ENCODE assay signal across 18 cellular contexts in genomic region chr5:147400076-147400809, GRCh38.
DNase-seq lines count a peak whose midpoint lies in the region; ATAC-seq, FAIRE-seq and TF ChIP-seq lines count a peak whose summit lies in the region.
"Had no signal": no experiment of that assay in that cellular context is flagged by ENCODE, and none has a peak within 500 bp of the region (broad histone marks: within the 10 kb centered on the region; RNA-seq: fewer than 3 reads in every experiment).

No MANE protein-coding gene starts in this region.

- TF ChIP-seq EP300 in H1 (IDR thresholded peaks at IDR 0.05; ENCODE audit: borderline replicate concordance in 1 of 2, low read depth in 2 of 2, low read length in 2 of 2) = no peak

- H3K4me2 ChIP-seq in H1 (ENCODE audit: insufficient read depth in 1 of 2, low read depth in 2 of 2, low read length in 2 of 2) = no peak overlapping the region

- H2BK15ac ChIP-seq in H1 (ENCODE audit: low read length) = no peak overlapping the region

- H3K27ac ChIP-seq in right atrium auricular region = peak overlapping the region; percentile 1 to 22
- peak overlapping the region in 1 of 12 donors; percentile 24 for H3K27ac ChIP-seq in heart left ventricle
- peak overlapping the region; percentile 51; the same call in 1 of the 2 replicates for H3K27ac ChIP-seq in H1 (ENCODE audit: low read depth, low read length)
- H3K27ac ChIP-seq in tibial artery = peak overlapping the region; percentile 41 to 98

- H3K56ac ChIP-seq in H1 (replicated peaks; ENCODE audit: insufficient read length, low read depth, low read length) = no peak overlapping the region

- TF ChIP-seq CTCF in right atrium auricular region (IDR thresholded peaks at IDR 0.05) (no peak), heart left ventricle (IDR thresholded peaks at IDR 0.05) (no peak), H1 (IDR thresholded peaks at IDR 0.05; ENCODE audit: control extremely low read depth in 1 of 3, insufficient read depth in 1 of 3, low read depth in 1 of 3, low read length in 3 of 3) (no peak), mesothelial cell of epicardium (IDR thresholded peaks at IDR 0.05; ENCODE audit: unreplicated experiment) (no peak), tibial artery (IDR thresholded peaks at IDR 0.05) (no peak)

- H3K4ac ChIP-seq in H1 (replicated peaks; ENCODE audit: insufficient read length, low read depth, low read length) = no peak overlapping the region

- 76 to 90% (median 83%) methylated on average over 7 of the region's 7 CpGs for WGBS in heart left ventricle, 4 donors
- WGBS in H1 (ENCODE audit: extremely low coverage in 1 of 2, insufficient coverage in 1 of 2, insufficient read length in 1 of 2, insufficient replicate concordance in 2 of 2, low coverage in 1 of 2, low lambda C conversion rate in 2 of 2, missing lambda C conversion rate in 1 of 2), 2 experiments = 89% methylated on average over 7 of the region's 7 CpGs; no CpG with 5 or more reads in 1 of the 2 experiments

- no peaks in the 10 kb centered on the region for H3K79me2 ChIP-seq in H1 (ENCODE audit: control insufficient read depth in 1 of 2, insufficient read depth in 2 of 2, low read length in 2 of 2)

- TF ChIP-seq RAD21 in H1 (IDR thresholded peaks at IDR 0.05 in 1 of 2, conservative IDR thresholded peaks at IDR 0.05 in 1 of 2; ENCODE audit: low read depth in 2 of 2, low read length in 2 of 2) = no peak

- no peak overlapping the region for H4K91ac ChIP-seq in H1 (replicated peaks; ENCODE audit: insufficient read length, low read length)

- peaks cover 16% of the 10 kb centered on the region for H3K4me1 Mint-ChIP-seq in mesothelial cell of epicardium

- H3K9me3 ChIP-seq in right atrium auricular region = no peaks in the 10 kb centered on the region
- H3K9me3 ChIP-seq in heart left ventricle = no peaks in the 10 kb centered on the region
- no peaks in the 10 kb centered on the region for H3K9me3 ChIP-seq in H1 (ENCODE audit: insufficient read depth in 2 of 2, low read depth in 1 of 2, low read length in 1 of 2)
- H3K9me3 ChIP-seq in tibial artery = no peaks in the 10 kb centered on the region

- H2AK5ac ChIP-seq in H1 (ENCODE audit: low read depth, low read length) = no peak overlapping the region

- no peak for DNase-seq in right atrium auricular region (ENCODE audit: low spot score)
- no peak for DNase-seq in heart left ventricle
- DNase-seq in H1 (ENCODE audit: low read depth in 1 of 2, low spot score in 2 of 2) = no peak
- DNase-seq in mesothelial cell of epicardium (ENCODE audit: low spot score in 2 of 2, unreplicated experiment in 2 of 2) = no peak
- no peak for DNase-seq in tibial artery
- no peak for DNase-seq in NCI-H748 (lab: John Stamatoyannopoulos, UW; ENCODE audit: unreplicated experiment)
- no peak for DNase-seq in sciatic nerve (ENCODE audit: low spot score)
- DNase-seq: 8988T, C1 segment of cervical spinal cord, HCEC 1CT, NCI-H1092 treated with DMSO at 0.1 percent for 48 hours, NCI-H1694, NCI-H2107, NCI-H226, NCI-H526 treated with DMSO at 0.1 percent for 48 hours had no signal

- H3K36me3 ChIP-seq in right atrium auricular region (peaks cover 51% of the 10 kb centered on the region), heart left ventricle (peaks cover 0 to 72% (median 20%) of the 10 kb centered on the region in 9 donors), H1 (ENCODE audit: control insufficient read depth in 2 of 4, insufficient read depth in 4 of 4, low read length in 3 of 4) (peaks cover 65 to 95% (median 84%) of the 10 kb centered on the region in 4 experiments), tibial artery (peaks cover 57 to 64% (median 58%) of the 10 kb centered on the region in 3 donors)

- no peaks in the 10 kb centered on the region for H3K27me3 Mint-ChIP-seq in mesothelial cell of epicardium (ENCODE audit: low read depth)

- peaks cover 58% of the 10 kb centered on the region for H3K36me3 Mint-ChIP-seq in mesothelial cell of epicardium

- H3K23ac ChIP-seq in H1 (ENCODE audit: insufficient read length) = no peak overlapping the region

- H4K8ac ChIP-seq in H1 (ENCODE audit: extremely low read depth, insufficient read depth, low read length) = no peak overlapping the region

- no peak overlapping the region for H3K18ac ChIP-seq in H1 (ENCODE audit: extremely low read depth, low read length)

- FAIRE-seq in H1 (lab: Jason Lieb, UNC) = no peak
- FAIRE-seq: HTR-8/SVneo, K562 had no signal

- no peak overlapping the region for H2BK20ac ChIP-seq in H1 (ENCODE audit: low read length)

- H3K9me3 Mint-ChIP-seq in mesothelial cell of epicardium = peaks cover 6% of the 10 kb centered on the region

- no peak overlapping the region for H2BK12ac ChIP-seq in H1 (ENCODE audit: low read depth, low read length)

- H3K79me1 ChIP-seq in H1 (ENCODE audit: low read depth, low read length) = no peaks in the 10 kb centered on the region

- no peak overlapping the region for H3K4me3 Mint-ChIP-seq in mesothelial cell of epicardium

- no peak for ATAC-seq in heart left ventricle
- ATAC-seq in HG03175 (IDR thresholded peaks at IDR 0.05; ENCODE audit: unreplicated experiment) = no peak
- ATAC-seq in sciatic nerve = no peak
- ATAC-seq: K562 had no signal

- H3K4me3 ChIP-seq in right atrium auricular region (no peak overlapping the region), heart left ventricle (no peak overlapping the region), H1 (ENCODE audit: extremely low read depth in 1 of 4, insufficient read depth in 2 of 4, low read depth in 3 of 4, low read length in 4 of 4) (no peak overlapping the region), tibial artery (no peak overlapping the region)
- H3K4me3 ChIP-seq: K562 had no signal

- no peak overlapping the region for H2AFZ ChIP-seq in H1 (ENCODE audit: low read length)

- no peak overlapping the region for H2BK120ac ChIP-seq in H1 (replicated peaks; ENCODE audit: low read depth, low read length)

- H3K4me1 ChIP-seq in right atrium auricular region = peaks cover 0 to 32% of the 10 kb centered on the region in 2 donors
- peaks cover 4 to 35% (median 19%) of the 10 kb centered on the region in 12 donors for H3K4me1 ChIP-seq in heart left ventricle
- H3K4me1 ChIP-seq in H1 (replicated peaks in 1 of 4; ENCODE audit: control insufficient read depth in 3 of 4, insufficient read depth in 4 of 4, low read length in 3 of 4) = no peaks in the 10 kb centered on the region
- H3K4me1 ChIP-seq in tibial artery = peaks cover 0 to 28% (median 19%) of the 10 kb centered on the region in 4 donors

- peak overlapping the region; percentile 88 for H3K27ac Mint-ChIP-seq in mesothelial cell of epicardium

- no peaks in the 10 kb centered on the region for H3K23me2 ChIP-seq in H1 (ENCODE audit: low read depth, low read length)

- POLR2A ChIA-PET in H1 (lab: Charles Lee; ENCODE audit: partially characterized antibody) = no interaction called here

- intact Hi-C loops in heart left ventricle (cut with DNase I) = no loop called here
- intact Hi-C loops in tibial artery (cut with DNase I; ENCODE audit: low total_unique reads) = loop anchor here (5.0 kb wide), 1 partner anchor 52 kb away; no protein-coding TSS in a partner anchor
- intact Hi-C loops in sciatic nerve (cut with DNase I) = no loop called here

- no peak overlapping the region for H3K9ac ChIP-seq in H1 (replicated peaks in 1 of 4; ENCODE audit: extremely low read depth in 1 of 4, low read depth in 3 of 4, low read length in 3 of 4)

- no peak overlapping the region for H2BK5ac ChIP-seq in H1 (ENCODE audit: low read depth, low read length)

- no peak overlapping the region for H4K5ac ChIP-seq in H1 (ENCODE audit: insufficient read length, low read depth, low read length)

- CTCF ChIA-PET in H1 (lab: Charles Lee; ENCODE audit: partially characterized antibody) = interaction anchor here (0.9 to 1.4 kb wide), 4 partner anchors 8 to 178 kb away, joined by 3 to 8 read pairs (median 5); no protein-coding TSS in a partner anchor

- TF ChIP-seq POLR2A in heart left ventricle (IDR thresholded peaks at IDR 0.05) (no peak), H1 (IDR thresholded peaks at IDR 0.05; ENCODE audit: control extremely low read depth in 1 of 2, low read depth in 2 of 2, low read length in 2 of 2) (no peak)

- H3K14ac ChIP-seq in H1 (ENCODE audit: insufficient read length) = no peak overlapping the region

- peaks cover 5 to 9% of the 10 kb centered on the region in 2 experiments for H4K20me1 ChIP-seq in H1 (replicated peaks in 1 of 2; ENCODE audit: control insufficient read depth in 1 of 2, insufficient read depth in 2 of 2, low read length in 2 of 2)

- H3K27me3 ChIP-seq in right atrium auricular region (no peaks in the 10 kb centered on the region), heart left ventricle (no peaks in the 10 kb centered on the region), H1 (replicated peaks in 1 of 4; ENCODE audit: control insufficient read depth in 3 of 4, extremely low read depth in 1 of 4, insufficient read depth in 3 of 4, low read length in 3 of 4) (no peaks in the 10 kb centered on the region), tibial artery (no peaks in the 10 kb centered on the region)

TF ChIP-seq in H1, 55 proteins besides CTCF, POLR2A, EP300 and RAD21 (continues in another document):
- peak; percentile 62; the same call in 1 of the 2 replicates for TF ChIP-seq POLR2AphosphoS5 (IDR thresholded peaks at IDR 0.05; ENCODE audit: low read depth, low read length)
- no peak for TF ChIP-seq CBX5 (IDR thresholded peaks at IDR 0.05; ENCODE audit: low read depth, low read length)
